ENCODE assay signal across 1 cellular context in genomic region chr9:122371851-122372250, GRCh38.
TF ChIP-seq lines count a peak whose summit lies in the region.

No MANE protein-coding gene starts in this region.

TF ChIP-seq in HepG2, 621 proteins besides CTCF, POLR2A, EP300 and RAD21 (continued from another document):
- no peak for TF ChIP-seq HBP1 (CRISPR knock-in tag; IDR thresholded peaks at IDR 0.05; ENCODE audit: low read depth)
TF ChIP-seq in HepG2: peak in this region for 0.
